23 cellular contexts compared by ENCODE assay signal in genomic region chr2:225768741-225769140, GRCh38.
"Had no signal": no experiment of that assay in that cellular context is flagged by ENCODE, and none has a peak within 500 bp of the region (broad histone marks: within the 10 kb centered on the region; RNA-seq: fewer than 3 reads in every experiment).

No MANE protein-coding gene starts in this region.

- H3K27me3 ChIP-seq: brain microvascular endothelial cell, cardiac muscle cell had no signal

- DNase-seq: activated CD4-positive, alpha-beta memory T cell treated with anti-CD3 and anti-CD28 coated beads for 36 hours; activated CD4-positive, alpha-beta T cell treated with anti-CD3 and anti-CD28 coated beads, Interleukin-2, amount 10 ng/mL, durations not matched to agents 7 days and 5 days; activated CD4-positive, CD25-positive, alpha-beta regulatory T cell; activated CD8-positive, alpha-beta memory T cell treated with anti-CD3 and anti-CD28 coated beads for 24 hours; activated effector memory CD4-positive, alpha-beta T cell treated with anti-CD3 and anti-CD28 coated beads, Interleukin-2, amount 50 U/mL, for 16 hours; activated naive CD4-positive, alpha-beta T cell treated with Interleukin-2 at 50 U/mL for 16 hours; activated naive CD8-positive, alpha-beta T cell treated with anti-CD3 and anti-CD28 coated beads, Interleukin-2, amount 50 U/mL, for 24 hours; activated T-cell treated with anti-CD3 and anti-CD28 coated beads, Interleukin-2, amount 50 U/mL, for 4 hours; amygdala; brain microvascular endothelial cell; NCI-H1048; NCI-H146; NCI-H187 treated with DMSO at 0.1 percent for 48 hours; NCI-H2081 treated with DMSO at 0.1 percent for 48 hours; NCI-H446; NCI-H524; PC-3; SHP77; T-cell; T-helper 2 cell; T1000 had no signal

- H3K4me3 Mint-ChIP-seq: activated CD4-positive, alpha-beta memory T cell treated with anti-CD3 and anti-CD28 coated beads for 36 hours; activated CD4-positive, alpha-beta T cell treated with anti-CD3 and anti-CD28 coated beads, Interleukin-2, amount 10 ng/mL, durations not matched to agents 7 days and 5 days; activated naive CD8-positive, alpha-beta T cell treated with anti-CD3 and anti-CD28 coated beads, Interleukin-2, amount 50 U/mL, for 24 hours; activated T-cell treated with anti-CD3 and anti-CD28 coated beads, Interleukin-2, amount 50 U/mL, for 4 hours; T-cell had no signal

- H3K9me3 Mint-ChIP-seq: activated CD4-positive, alpha-beta memory T cell treated with anti-CD3 and anti-CD28 coated beads for 36 hours; activated CD4-positive, alpha-beta T cell treated with anti-CD3 and anti-CD28 coated beads, Interleukin-2, amount 10 ng/mL, durations not matched to agents 7 days and 5 days; activated naive CD4-positive, alpha-beta T cell treated with anti-CD3 and anti-CD28 coated beads, Interleukin-2, amount 50 U/mL, for 72 hours; activated naive CD8-positive, alpha-beta T cell treated with anti-CD3 and anti-CD28 coated beads, Interleukin-2, amount 50 U/mL, for 24 hours; activated T-cell treated with anti-CD3 and anti-CD28 coated beads, Interleukin-2, amount 50 U/mL, for 4 hours; T-cell had no signal

- H3K27me3 Mint-ChIP-seq: activated CD4-positive, alpha-beta memory T cell treated with anti-CD3 and anti-CD28 coated beads for 36 hours; activated CD4-positive, alpha-beta T cell treated with anti-CD3 and anti-CD28 coated beads, Interleukin-2, amount 10 ng/mL, durations not matched to agents 7 days and 5 days; activated naive CD8-positive, alpha-beta T cell treated with anti-CD3 and anti-CD28 coated beads, Interleukin-2, amount 50 U/mL, for 24 hours had no signal

- H3K4me3 ChIP-seq: cardiac muscle cell had no signal

- ATAC-seq: activated naive CD4-positive, alpha-beta T cell treated with anti-CD3 and anti-CD28 coated beads, Interleukin-2, amount 50 U/mL, for 72 hours; activated naive CD8-positive, alpha-beta T cell treated with anti-CD3 and anti-CD28 coated beads, Interleukin-2, amount 50 U/mL, for 24 hours; activated T-cell treated with anti-CD3 and anti-CD28 coated beads, Interleukin-2, amount 50 U/mL, for 4 hours; PC-3; T-cell had no signal

- H3K36me3 ChIP-seq: brain microvascular endothelial cell, cardiac muscle cell had no signal

- H3K27ac Mint-ChIP-seq: activated CD4-positive, alpha-beta memory T cell treated with anti-CD3 and anti-CD28 coated beads for 36 hours; activated CD4-positive, alpha-beta T cell treated with anti-CD3 and anti-CD28 coated beads, Interleukin-2, amount 10 ng/mL, durations not matched to agents 7 days and 5 days; activated naive CD4-positive, alpha-beta T cell treated with anti-CD3 and anti-CD28 coated beads, Interleukin-2, amount 50 U/mL, for 72 hours; activated naive CD8-positive, alpha-beta T cell treated with anti-CD3 and anti-CD28 coated beads, Interleukin-2, amount 50 U/mL, for 24 hours; T-cell had no signal

- H3K27ac ChIP-seq: brain microvascular endothelial cell, cardiac muscle cell had no signal

- H3K4me1 Mint-ChIP-seq: activated CD4-positive, alpha-beta T cell treated with anti-CD3 and anti-CD28 coated beads, Interleukin-2, amount 10 ng/mL, durations not matched to agents 7 days and 5 days; activated naive CD8-positive, alpha-beta T cell treated with anti-CD3 and anti-CD28 coated beads, Interleukin-2, amount 50 U/mL, for 24 hours; T-cell had no signal
